In the genomic region with DNA sequence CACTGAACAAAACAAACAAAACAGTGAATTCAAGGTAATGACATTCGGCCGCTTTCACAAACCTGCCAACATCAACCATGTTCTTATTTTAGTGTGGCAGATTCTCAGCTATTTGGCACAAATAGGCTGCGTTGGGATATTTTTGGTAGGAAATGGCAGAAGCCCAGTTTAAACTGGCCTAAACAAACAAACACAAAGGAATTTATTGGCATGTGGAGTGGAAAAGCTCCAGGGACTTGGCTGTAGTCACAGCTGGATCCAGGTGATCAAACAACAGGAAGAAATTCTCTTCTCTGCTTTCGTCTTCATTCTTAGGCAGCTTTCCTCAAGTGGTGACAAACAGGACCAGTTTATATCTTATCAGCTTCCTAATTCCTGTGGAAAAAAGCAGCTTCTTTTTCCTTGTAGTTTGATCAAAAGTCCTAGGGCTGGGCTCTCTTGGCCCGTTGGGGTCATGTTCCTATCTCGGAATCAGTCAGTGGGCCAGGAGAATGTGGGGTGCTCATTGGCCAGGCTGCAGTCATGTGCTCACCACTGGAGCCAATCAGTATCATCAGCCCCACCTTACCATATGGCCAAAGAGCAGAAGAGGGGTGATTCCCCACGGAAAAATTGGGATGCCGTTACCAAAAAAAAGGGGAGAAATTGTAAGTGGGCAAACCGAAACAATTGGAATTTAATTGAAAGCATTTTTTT, we compare ENCODE assay signal across 12 cellular contexts. TPM values are rescaled to one million over a fixed set of nuclear protein-coding genes. Genes with fewer than 3 reads are reported as not detected.
DNase-seq lines count a peak whose midpoint lies in the region; ATAC-seq and TF ChIP-seq lines count a peak whose summit lies in the region.
"Had no signal": no experiment of that assay in that cellular context is flagged by ENCODE, and none has a peak within 500 bp of the region (broad histone marks: within the 10 kb centered on the region; RNA-seq: fewer than 3 reads in every experiment).

No MANE protein-coding gene starts in this region.

- DNase-seq in A172 (ENCODE audit: low spot score) = peak; percentile 23
- no peak for DNase-seq in HFFc6
- DNase-seq in WTC11 (ENCODE audit: low spot score) = no peak
- peak; percentile 27 for DNase-seq in kidney tubule cell (ENCODE audit: low spot score)
- no peak for DNase-seq in germinal center (ENCODE audit: low spot score)
- no peak for DNase-seq in SK-N-DZ (ENCODE audit: low spot score)
- DNase-seq in amygdala (lab: John Stamatoyannopoulos, UW) = no peak
- DNase-seq in activated naive CD4-positive, alpha-beta T cell treated with Interleukin-2 at 50 U/mL for 16 hours = no peak
- DNase-seq: activated CD8-positive, alpha-beta memory T cell treated with anti-CD3 and anti-CD28 coated beads for 24 hours; effector memory CD4-positive, alpha-beta T cell; mesenchymal stem cell; MM.1S had no signal

- H3K27ac Mint-ChIP-seq in HFFc6 (peak overlapping the region; percentile 55), WTC11 (no peak overlapping the region)

- H3K4me1 Mint-ChIP-seq in HFFc6 (ENCODE audit: low read depth) (peaks cover 93% of the 10 kb centered on the region), WTC11 (peaks cover 27% of the 10 kb centered on the region)

- peak overlapping the region; percentile 1 for H3K4me3 Mint-ChIP-seq in HFFc6
- H3K4me3 Mint-ChIP-seq in WTC11 = no peak overlapping the region

- no peak for TF ChIP-seq CTCF in HFFc6 (IDR thresholded peaks at IDR 0.05)
- no peak for TF ChIP-seq CTCF in WTC11 (IDR thresholded peaks at IDR 0.05)

- H3K27me3 Mint-ChIP-seq in HFFc6 (ENCODE audit: insufficient read depth) = no peaks in the 10 kb centered on the region; the same call in none of the 2 replicates
- H3K27me3 Mint-ChIP-seq in WTC11 (ENCODE audit: low read depth) = peaks cover 17% of the 10 kb centered on the region

- POLR2A ChIA-PET in WTC11 (lab: Charles Lee) = no interaction called here

- H3K9me3 Mint-ChIP-seq in HFFc6 = no peaks in the 10 kb centered on the region
- H3K9me3 Mint-ChIP-seq in WTC11 = no peaks in the 10 kb centered on the region

- peaks cover 68% of the 10 kb centered on the region for H3K36me3 Mint-ChIP-seq in HFFc6 (ENCODE audit: low read depth)
- peaks cover 3% of the 10 kb centered on the region; the same call in 1 of the 2 replicates for H3K36me3 Mint-ChIP-seq in WTC11

- ATAC-seq in WTC11 = peak; percentile 81

- CTCF ChIA-PET in WTC11 (lab: Charles Lee) = interaction anchor here (1.2 to 1.9 kb wide), 2 partner anchors 16 to 30 kb away, joined by 3 to 8 read pairs; no protein-coding TSS in a partner anchor

TF ChIP-seq in WTC11, 78 proteins besides CTCF, POLR2A, EP300 and RAD21:
- TF ChIP-seq, protein P1, sequence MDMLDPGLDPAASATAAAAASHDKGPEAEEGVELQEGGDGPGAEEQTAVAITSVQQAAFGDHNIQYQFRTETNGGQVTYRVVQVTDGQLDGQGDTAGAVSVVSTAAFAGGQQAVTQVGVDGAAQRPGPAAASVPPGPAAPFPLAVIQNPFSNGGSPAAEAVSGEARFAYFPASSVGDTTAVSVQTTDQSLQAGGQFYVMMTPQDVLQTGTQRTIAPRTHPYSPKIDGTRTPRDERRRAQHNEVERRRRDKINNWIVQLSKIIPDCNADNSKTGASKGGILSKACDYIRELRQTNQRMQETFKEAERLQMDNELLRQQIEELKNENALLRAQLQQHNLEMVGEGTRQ (CRISPR knock-in tag; IDR thresholded peaks at IDR 0.05) = peak; percentile 77
- TF ChIP-seq, protein P2, sequence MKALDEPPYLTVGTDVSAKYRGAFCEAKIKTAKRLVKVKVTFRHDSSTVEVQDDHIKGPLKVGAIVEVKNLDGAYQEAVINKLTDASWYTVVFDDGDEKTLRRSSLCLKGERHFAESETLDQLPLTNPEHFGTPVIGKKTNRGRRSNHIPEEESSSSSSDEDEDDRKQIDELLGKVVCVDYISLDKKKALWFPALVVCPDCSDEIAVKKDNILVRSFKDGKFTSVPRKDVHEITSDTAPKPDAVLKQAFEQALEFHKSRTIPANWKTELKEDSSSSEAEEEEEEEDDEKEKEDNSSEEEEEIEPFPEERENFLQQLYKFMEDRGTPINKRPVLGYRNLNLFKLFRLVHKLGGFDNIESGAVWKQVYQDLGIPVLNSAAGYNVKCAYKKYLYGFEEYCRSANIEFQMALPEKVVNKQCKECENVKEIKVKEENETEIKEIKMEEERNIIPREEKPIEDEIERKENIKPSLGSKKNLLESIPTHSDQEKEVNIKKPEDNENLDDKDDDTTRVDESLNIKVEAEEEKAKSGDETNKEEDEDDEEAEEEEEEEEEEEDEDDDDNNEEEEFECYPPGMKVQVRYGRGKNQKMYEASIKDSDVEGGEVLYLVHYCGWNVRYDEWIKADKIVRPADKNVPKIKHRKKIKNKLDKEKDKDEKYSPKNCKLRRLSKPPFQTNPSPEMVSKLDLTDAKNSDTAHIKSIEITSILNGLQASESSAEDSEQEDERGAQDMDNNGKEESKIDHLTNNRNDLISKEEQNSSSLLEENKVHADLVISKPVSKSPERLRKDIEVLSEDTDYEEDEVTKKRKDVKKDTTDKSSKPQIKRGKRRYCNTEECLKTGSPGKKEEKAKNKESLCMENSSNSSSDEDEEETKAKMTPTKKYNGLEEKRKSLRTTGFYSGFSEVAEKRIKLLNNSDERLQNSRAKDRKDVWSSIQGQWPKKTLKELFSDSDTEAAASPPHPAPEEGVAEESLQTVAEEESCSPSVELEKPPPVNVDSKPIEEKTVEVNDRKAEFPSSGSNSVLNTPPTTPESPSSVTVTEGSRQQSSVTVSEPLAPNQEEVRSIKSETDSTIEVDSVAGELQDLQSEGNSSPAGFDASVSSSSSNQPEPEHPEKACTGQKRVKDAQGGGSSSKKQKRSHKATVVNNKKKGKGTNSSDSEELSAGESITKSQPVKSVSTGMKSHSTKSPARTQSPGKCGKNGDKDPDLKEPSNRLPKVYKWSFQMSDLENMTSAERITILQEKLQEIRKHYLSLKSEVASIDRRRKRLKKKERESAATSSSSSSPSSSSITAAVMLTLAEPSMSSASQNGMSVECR (CRISPR knock-in tag; IDR thresholded peaks at IDR 0.05; ENCODE audit: borderline replicate concordance) = no peak
- peak; percentile 58; the same call in 1 of the 2 replicates for TF ChIP-seq NFYB (CRISPR knock-in tag; conservative IDR thresholded peaks at IDR 0.05; ENCODE audit: low read depth)
- TF ChIP-seq, protein P3, sequence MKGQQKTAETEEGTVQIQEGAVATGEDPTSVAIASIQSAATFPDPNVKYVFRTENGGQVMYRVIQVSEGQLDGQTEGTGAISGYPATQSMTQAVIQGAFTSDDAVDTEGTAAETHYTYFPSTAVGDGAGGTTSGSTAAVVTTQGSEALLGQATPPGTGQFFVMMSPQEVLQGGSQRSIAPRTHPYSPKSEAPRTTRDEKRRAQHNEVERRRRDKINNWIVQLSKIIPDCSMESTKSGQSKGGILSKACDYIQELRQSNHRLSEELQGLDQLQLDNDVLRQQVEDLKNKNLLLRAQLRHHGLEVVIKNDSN (CRISPR knock-in tag; IDR thresholded peaks at IDR 0.05) = peak; percentile 61; the same call in 1 of the 2 replicates
TF ChIP-seq in WTC11: peak in this region for 3.

RNA-seq across cellular contexts. Expression of a gene that starts 22.6 kb away (rescaled TPM):
- total RNA-seq in A172 (2014; rRNA removed; shearing (Covaris generic)) = 251 and 335 TPM in 2 replicates
- 1,000 to 10,000 TPM; 1,007 to 1,412 (median 1,300) TPM for total RNA-seq in HFFc6 (2021; fragmentation: NEBNext Ultra II Directional; extraction: Animal tissue kit (Norgen Biotek cat#: 25700))
- 25.5 to 31.2 TPM (median 27.4 TPM) in 3 replicates for total RNA-seq in WTC11 (2021)
- polyA plus RNA-seq in SK-N-DZ (2014; cell fraction: cytosol; rRNA removed) = 55.9 and 57.1 TPM in 2 replicates
- polyA plus RNA-seq in SK-N-DZ (2014; cell fraction: nucleus; rRNA removed) = 39.7 and 41.7 TPM in 2 replicates

Comparison
In these comparisons a context has a peak if more than half of its experiments do, and no peak if none do; other contexts are left out.
1. DNase-seq: peak in A172 (single experiment) and kidney tubule cell (single experiment); none in HFFc6 (single experiment), WTC11 (single experiment), germinal center (single experiment), SK-N-DZ (single experiment), amygdala (0 of 56) and activated naive CD4-positive, alpha-beta T cell treated with Interleukin-2 at 50 U/mL for 16 hours (single experiment).